In the genomic region with DNA sequence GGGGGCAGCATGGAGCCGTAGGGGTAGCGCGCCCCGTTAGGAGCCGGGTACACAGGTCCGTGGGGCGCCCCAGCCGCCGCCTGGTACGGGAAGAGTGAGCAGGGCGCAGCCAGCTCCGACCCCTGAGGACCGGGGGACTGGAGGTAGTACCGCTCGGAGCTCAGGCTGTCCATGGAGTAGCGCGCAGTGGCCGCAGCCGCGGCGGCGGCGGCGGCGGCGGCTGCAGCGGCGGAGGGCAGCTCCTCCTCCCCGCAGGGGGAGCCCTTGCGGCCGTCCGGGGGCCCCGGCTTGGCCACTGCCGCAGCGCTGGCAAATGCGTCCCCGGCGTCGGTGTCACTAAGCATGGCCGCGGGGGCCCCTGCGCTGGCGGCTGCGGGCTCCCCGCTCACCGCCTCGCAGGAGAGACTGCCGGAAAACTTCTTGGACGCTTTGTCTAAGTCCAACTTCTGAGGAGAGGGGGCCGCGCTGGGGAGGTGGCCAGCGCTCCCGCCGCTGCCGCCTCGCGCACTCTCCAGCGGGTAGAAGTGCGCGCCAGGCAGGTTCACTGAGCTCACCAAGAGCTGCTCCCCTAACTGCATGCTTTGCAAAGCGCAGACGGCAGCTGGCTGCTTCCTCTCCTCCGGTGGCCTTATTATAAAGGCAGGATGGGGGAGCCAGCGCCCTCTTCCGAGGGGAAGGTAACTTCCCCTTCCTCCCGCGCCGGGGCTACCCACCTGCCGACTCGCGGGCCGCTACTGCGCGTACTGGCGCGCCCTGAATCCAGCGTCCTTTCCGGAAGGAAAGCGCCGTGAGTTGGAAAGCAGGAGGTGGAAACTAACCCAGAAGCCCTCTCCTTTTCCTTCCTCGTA, we compare ENCODE assay signal across 8 cellular contexts.
A peak's percentile ranks its signal among the peaks of the same experiment; 100 is the strongest.
DNase-seq lines count a peak whose midpoint lies in the region; ATAC-seq and TF ChIP-seq lines count a peak whose summit lies in the region.

A gene (minus strand): TSS at position 607 of the 848 bp plus-strand sequence. CDS start 29 bp downstream, at position 578.

- H3K36me3 ChIP-seq in neuron (ENCODE audit: insufficient read depth, low read length): no peaks in the 10 kb centered on the region

- ATAC-seq in GM18909 (IDR thresholded peaks at IDR 0.05; ENCODE audit: poor library complexity, unreplicated experiment) (peak; percentile 76), HG03135 (IDR thresholded peaks at IDR 0.05; ENCODE audit: unreplicated experiment) (peak; percentile 62)

- H3K9me3 ChIP-seq in neuron (ENCODE audit: low read length): no peaks in the 10 kb centered on the region

- peak within 1 kb of the TSS; percentile 62 for H2AFZ ChIP-seq in neuron (ENCODE audit: low read depth, low read length)

- H3K4me1 ChIP-seq in neuron (ENCODE audit: insufficient read depth, low read length): peaks cover 4% of the 10 kb centered on the region

- no peak for TF ChIP-seq POLR2A in erythroblast (IDR thresholded peaks at IDR 0.05; ENCODE audit: low read length)

- peak; percentile 45 for DNase-seq in AG08395 (ENCODE audit: low spot score)
- DNase-seq in NCI-H774 (lab: John Stamatoyannopoulos, UW): peak; percentile 56
- DNase-seq in activated CD8-positive, alpha-beta memory T cell treated with anti-CD3 and anti-CD28 coated beads for 4 hours (ENCODE audit: low read depth in 2 of 2): peak; percentile 44 to 63
- DNase-seq in erythroblast (lab: John Stamatoyannopoulos, UW): peak; percentile 50 to 63
- no peak for DNase-seq in SHP77 treated with DMSO at 0.1 percent for 48 hours (lab: John Stamatoyannopoulos, UW)

- peak within 1 kb of the TSS; percentile 38 for H3K4me3 ChIP-seq in neuron (ENCODE audit: low read length)

- H3K27me3 ChIP-seq in neuron (ENCODE audit: insufficient read depth, low read length): peaks cover 90% of the 10 kb centered on the region
